8 cellular contexts compared by ENCODE assay signal in genomic region chr22:43151251-43152000, GRCh38. TPM values are rescaled to one million over a fixed set of nuclear protein-coding genes. Genes with fewer than 3 reads are reported as not detected.
A peak's percentile ranks its signal among the peaks of the same experiment; 100 is the strongest.
DNase-seq lines count a peak whose midpoint lies in the region; ATAC-seq and TF ChIP-seq lines count a peak whose summit lies in the region.

Gene TSPO, plus strand, starts transcription at chr22:43151559. Its CDS starts 7,680 bp downstream, at chr22:43159239.

- no peaks in the 10 kb centered on the region for H3K9me3 Mint-ChIP-seq in neural crest cell

- peaks cover 0 to 53% (median 43%) of the 10 kb centered on the region in 5 donors for H3K4me1 ChIP-seq in subcutaneous abdominal adipose tissue (ENCODE audit: control insufficient read depth in 5 of 5, insufficient read depth in 5 of 5, low read length in 5 of 5)

- H3K27me3 ChIP-seq in subcutaneous abdominal adipose tissue (ENCODE audit: control insufficient read depth in 5 of 5, insufficient read depth in 4 of 5, low read length in 5 of 5): no peaks in the 10 kb centered on the region

- H3K27ac ChIP-seq in subcutaneous abdominal adipose tissue (ENCODE audit: low read depth, low read length): peak within 1 kb of the TSS; percentile 93

- peak within 1 kb of the TSS; percentile 67 to 80 (median 71) for H3K4me3 ChIP-seq in subcutaneous abdominal adipose tissue (ENCODE audit: low read depth in 1 of 5, low read length in 5 of 5)

- no peaks in the 10 kb centered on the region for H3K9me3 ChIP-seq in subcutaneous abdominal adipose tissue (ENCODE audit: control insufficient read depth in 5 of 5, low read length in 5 of 5)

- DNase-seq in 8988T (peak; percentile 52), RKO (ENCODE audit: low spot score) (peak; percentile 56), foreskin melanocyte (peak; percentile 26), neural crest cell (ENCODE audit: low read depth, low spot score) (peak; percentile 29)
- DNase-seq in activated naive CD4-positive, alpha-beta T cell (lab: John Stamatoyannopoulos, UW): peak; percentile 20 to 63 (median 31)

- H3K27ac Mint-ChIP-seq in neural crest cell (ENCODE audit: unreplicated experiment): peak within 1 kb of the TSS; percentile 57

- no peak for TF ChIP-seq CTCF in neural crest cell (conservative IDR thresholded peaks at IDR 0.05)

- H3K36me3 Mint-ChIP-seq in neural crest cell (ENCODE audit: low read depth): no peaks in the 10 kb centered on the region

- TF ChIP-seq POLR2A in GM18526 (IDR thresholded peaks at IDR 0.05; ENCODE audit: extremely low read depth, insufficient read length): peak; percentile 45

- peaks cover 0 to 2% (median 0%) of the 10 kb centered on the region in 5 donors for H3K36me3 ChIP-seq in subcutaneous abdominal adipose tissue (ENCODE audit: control insufficient read depth in 5 of 5, insufficient read depth in 5 of 5, low read length in 5 of 5)

- peaks cover 19% of the 10 kb centered on the region for H3K27me3 Mint-ChIP-seq in neural crest cell (ENCODE audit: low read depth)

- ATAC-seq in GM19467 (IDR thresholded peaks at IDR 0.05; ENCODE audit: unreplicated experiment): no peak

- peak within 1 kb of the TSS; percentile 84 for H3K4me3 Mint-ChIP-seq in neural crest cell

- H3K4me1 Mint-ChIP-seq in neural crest cell: peaks cover 9% of the 10 kb centered on the region

- H3K9ac ChIP-seq in subcutaneous abdominal adipose tissue (ENCODE audit: low read length in 5 of 5): peak within 1 kb of the TSS; percentile 56 to 94 (median 67)

RNA-seq across cellular contexts. Expression of gene TSPO, which starts in this region (rescaled TPM):
- total RNA-seq in neural crest cell: 11.1 and 12.3 TPM in 2 replicates
